ENCODE assay signal across 16 cellular contexts in genomic region chr22:47929073-47929472, GRCh38.
"Had no signal": no experiment of that assay in that cellular context is flagged by ENCODE, and none has a peak within 500 bp of the region (broad histone marks: within the 10 kb centered on the region; RNA-seq: fewer than 3 reads in every experiment).

No MANE protein-coding gene starts in this region.

- H3K9me3 Mint-ChIP-seq: effector memory CD8-positive, alpha-beta T cell had no signal

- H3K4me1 Mint-ChIP-seq: naive thymus-derived CD4-positive, alpha-beta T cell had no signal

- H3K4me3 Mint-ChIP-seq: brain; dendritic cell treated with granulocyte-macrophage colony-stimulating factor and Interleukin-4, amounts not matched to agents 40 ng/mL and 50 ng/mL, for 4 days; effector memory CD8-positive, alpha-beta T cell; naive thymus-derived CD4-positive, alpha-beta T cell; stimulated activated memory B cell treated with anti-CD40 and anti-IgM and Interleukin-4, amounts not matched to agents 10 μg/mL and 1 μg/mL and 100 μg/mL, for 72 hours had no signal

- H3K27ac Mint-ChIP-seq: brain; dendritic cell treated with granulocyte-macrophage colony-stimulating factor and Interleukin-4, amounts not matched to agents 40 ng/mL and 50 ng/mL, for 4 days; effector memory CD8-positive, alpha-beta T cell; naive thymus-derived CD4-positive, alpha-beta T cell; stimulated activated memory B cell treated with anti-CD40 and anti-IgM and Interleukin-4, amounts not matched to agents 10 μg/mL and 1 μg/mL and 100 μg/mL, for 72 hours had no signal

- H3K27me3 Mint-ChIP-seq: dendritic cell treated with granulocyte-macrophage colony-stimulating factor and Interleukin-4, amounts not matched to agents 40 ng/mL and 50 ng/mL, for 4 days had no signal

- H3K27me3 ChIP-seq: hepatocyte, right atrium auricular region, transverse colon had no signal

- H3K4me3 ChIP-seq: hepatocyte, right atrium auricular region, spleen, transverse colon had no signal

- H3K36me3 ChIP-seq: right atrium auricular region, spleen, transverse colon had no signal

- H3K36me3 Mint-ChIP-seq: brain; stimulated activated memory B cell treated with anti-CD40 and anti-IgM and Interleukin-4, amounts not matched to agents 10 μg/mL and 1 μg/mL and 100 μg/mL, for 72 hours had no signal

- ATAC-seq: effector memory CD8-positive, alpha-beta T cell; left cardiac atrium; naive thymus-derived CD4-positive, alpha-beta T cell; stimulated activated memory B cell treated with anti-CD40 and anti-IgM and Interleukin-4, amounts not matched to agents 10 μg/mL and 1 μg/mL and 100 μg/mL, for 72 hours had no signal

- DNase-seq: activated CD4-positive, alpha-beta T cell treated with anti-CD3 and anti-CD28 coated beads, Interleukin-2, amount 50 U/mL, for 1 hour; activated naive CD4-positive, alpha-beta T cell treated with anti-CD3 and anti-CD28 coated beads, Interleukin-2, amount 50 U/mL, for 16 hours; amniotic stem cell; effector memory CD8-positive, alpha-beta T cell; left cardiac atrium; naive thymus-derived CD4-positive, alpha-beta T cell; spleen; stimulated activated CD4-positive, alpha-beta T cell treated with anti-CD3 and anti-CD28 coated beads, Interleukin-1b, Interleukin-23, amount 100 ng/mL, for 48 hours; T-helper 2 cell; transverse colon had no signal

- H3K4me1 ChIP-seq: right atrium auricular region, transverse colon had no signal

- H3K27ac ChIP-seq: epithelial cell of prostate, hepatocyte, right atrium auricular region, spleen, transverse colon had no signal

- H3K79me2 ChIP-seq: hepatocyte had no signal

- H2AFZ ChIP-seq: hepatocyte had no signal

- H3K9me3 ChIP-seq: transverse colon had no signal

- H3K4me2 ChIP-seq: hepatocyte had no signal
